ENCODE assay signal across 9 cellular contexts in the genomic region with DNA sequence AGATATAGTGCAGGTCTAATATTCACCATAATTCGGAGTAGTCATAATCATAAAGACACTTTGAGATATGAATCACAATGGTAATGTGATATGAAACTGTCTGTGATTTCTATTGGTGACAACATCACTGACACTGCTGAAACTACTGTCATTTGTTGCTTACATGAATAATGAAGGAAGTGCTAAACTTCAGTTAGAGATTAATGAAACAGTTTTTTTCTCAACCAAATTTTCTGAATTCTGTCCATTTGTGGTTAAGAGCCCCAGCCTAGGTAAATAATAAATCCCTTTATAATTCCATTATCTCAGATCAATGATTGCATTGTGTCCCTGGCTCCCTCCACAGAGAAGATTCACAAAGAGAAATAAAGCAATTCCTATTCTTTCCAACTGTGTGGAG.
A peak's percentile ranks its signal among the peaks of the same experiment; 100 is the strongest.
DNase-seq lines count a peak whose midpoint lies in the region; ATAC-seq lines count a peak whose summit lies in the region.
"Had no signal": no experiment of that assay in that cellular context is flagged by ENCODE, and none has a peak within 500 bp of the region (broad histone marks: within the 10 kb centered on the region; RNA-seq: fewer than 3 reads in every experiment).

No MANE protein-coding gene starts in this region.

- no peaks in the 10 kb centered on the region for H3K36me3 ChIP-seq in naive thymus-derived CD4-positive, alpha-beta T cell (ENCODE audit: control insufficient read depth in 2 of 3, insufficient read depth in 3 of 3, low read length in 3 of 3)
- H3K36me3 ChIP-seq: thoracic aorta had no signal

- H3K9me3 Mint-ChIP-seq in naive thymus-derived CD4-positive, alpha-beta T cell, result peaks cover 0 to 8% (median 0%) of the 10 kb centered on the region in 11 donors

- POLR2A ChIA-PET in naive thymus-derived CD4-positive, alpha-beta T cell (lab: Charles Lee), result interaction anchor here (0.8 to 8.6 kb wide), 2 partner anchors 21 to 60 kb away, joined by 4 to 71 read pairs; no protein-coding TSS in a partner anchor

- no peak overlapping the region for H3K4me3 ChIP-seq in naive thymus-derived CD4-positive, alpha-beta T cell (ENCODE audit: low read length)
- H3K4me3 ChIP-seq: thoracic aorta had no signal

- peak overlapping the region; percentile 53 for H3K27ac ChIP-seq in naive thymus-derived CD4-positive, alpha-beta T cell (ENCODE audit: low read depth, low read length)
- H3K27ac ChIP-seq: thoracic aorta had no signal

- peaks cover 46 to 51% of the 10 kb centered on the region in 2 donors for H3K4me1 ChIP-seq in naive thymus-derived CD4-positive, alpha-beta T cell (ENCODE audit: control insufficient read depth in 2 of 2, insufficient read depth in 2 of 2, low read length in 2 of 2)

- DNase-seq in naive thymus-derived CD4-positive, alpha-beta T cell, result no peak
- DNase-seq in NCI-H2196 treated with DMSO at 0.1 percent for 48 hours (lab: John Stamatoyannopoulos, UW; ENCODE audit: unreplicated experiment) (no peak), AML-193 (lab: John Stamatoyannopoulos, UW) (no peak), NCI-H748 treated with DMSO at 0.1 percent for 48 hours (lab: John Stamatoyannopoulos, UW) (no peak), SW 1271 (lab: John Stamatoyannopoulos, UW) (no peak)

- peaks cover 49 to 91% (median 78%) of the 10 kb centered on the region in 7 donors for H3K4me1 Mint-ChIP-seq in naive thymus-derived CD4-positive, alpha-beta T cell

- no peaks in the 10 kb centered on the region for H3K27me3 Mint-ChIP-seq in naive thymus-derived CD4-positive, alpha-beta T cell

- peaks cover 0 to 22% (median 15%) of the 10 kb centered on the region in 5 donors for H3K36me3 Mint-ChIP-seq in naive thymus-derived CD4-positive, alpha-beta T cell

- H3K9me3 ChIP-seq in naive thymus-derived CD4-positive, alpha-beta T cell (ENCODE audit: control insufficient read depth in 2 of 3, low read length in 3 of 3), result no peaks in the 10 kb centered on the region
- H3K9me3 ChIP-seq: thoracic aorta had no signal

- H3K27ac Mint-ChIP-seq in naive thymus-derived CD4-positive, alpha-beta T cell, result peak overlapping the region; percentile 37 to 97 (median 88)

- H3K4me3 Mint-ChIP-seq in naive thymus-derived CD4-positive, alpha-beta T cell, result peak overlapping the region; percentile 6 to 81 (median 32)

- ATAC-seq in GM18858 (IDR thresholded peaks at IDR 0.05; ENCODE audit: unreplicated experiment) (peak; percentile 82), GM21529 (IDR thresholded peaks at IDR 0.05; ENCODE audit: unreplicated experiment) (peak; percentile 64), HG03439 (IDR thresholded peaks at IDR 0.05; ENCODE audit: unreplicated experiment) (peak; percentile 73)
- ATAC-seq in naive thymus-derived CD4-positive, alpha-beta T cell, result no peak

- H3K27me3 ChIP-seq in naive thymus-derived CD4-positive, alpha-beta T cell (ENCODE audit: control insufficient read depth in 2 of 2, insufficient read depth in 2 of 2, low read length in 2 of 2), result no peaks in the 10 kb centered on the region

- intact Hi-C loops in naive thymus-derived CD4-positive, alpha-beta T cell (cut with micrococcal nuclease), result loop anchor here in 1 of 2 donors (5.0 kb wide), 1 partner anchor 35 kb away; no protein-coding TSS in a partner anchor

- CTCF ChIA-PET in naive thymus-derived CD4-positive, alpha-beta T cell (lab: Charles Lee), result interaction anchor here (0.5 kb wide), 1 partner anchor 106 kb away, joined by 3 read pairs; no protein-coding TSS in a partner anchor
